13 cellular contexts compared by ENCODE assay signal in the genomic region with DNA sequence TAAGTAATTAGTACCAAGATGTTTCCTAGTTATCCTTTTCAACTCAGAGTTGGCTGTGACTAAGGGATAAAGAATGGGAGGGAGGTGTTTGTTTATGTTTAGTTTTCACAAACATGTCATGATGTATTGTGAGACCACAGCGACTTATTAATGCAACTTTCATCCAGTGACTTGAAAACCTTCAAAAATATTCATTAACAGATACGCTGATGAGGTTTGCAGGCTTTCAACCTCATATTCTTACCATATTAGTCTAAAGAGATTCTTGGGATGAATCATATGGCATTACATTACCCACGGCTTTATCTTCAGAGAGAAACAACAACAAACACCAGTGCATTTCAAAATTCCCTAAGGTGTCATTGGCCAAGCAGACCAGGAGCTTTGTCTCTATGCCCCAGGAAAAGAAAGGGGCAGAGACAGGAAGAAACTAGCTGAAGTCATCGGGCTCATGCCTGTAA. TPM values are rescaled to one million over a fixed set of nuclear protein-coding genes. Genes with fewer than 3 reads are reported as not detected.
DNase-seq lines count a peak whose midpoint lies in the region; ATAC-seq and TF ChIP-seq lines count a peak whose summit lies in the region.
"Had no signal": no experiment of that assay in that cellular context is flagged by ENCODE, and none has a peak within 500 bp of the region (broad histone marks: within the 10 kb centered on the region; RNA-seq: fewer than 3 reads in every experiment).

No MANE protein-coding gene starts in this region.

- intact Hi-C loops in heart right ventricle (cut with DNase I) (loop anchor here in 3 of 10 donors (5.0 to 10.0 kb wide), 2 partner anchors 35 to 78 kb away; a partner anchor contains a TSS), right cardiac atrium (cut with DNase I) (loop anchor here in 1 of 4 donors (5.0 kb wide), 1 partner anchor 35 kb away; a partner anchor contains a TSS)

- peaks cover 0 to 92% (median 28%) of the 10 kb centered on the region in 9 donors for H3K36me3 ChIP-seq in heart right ventricle
- H3K36me3 ChIP-seq in subcutaneous abdominal adipose tissue (ENCODE audit: control insufficient read depth in 5 of 5, insufficient read depth in 5 of 5, low read length in 5 of 5), result peaks cover 32 to 64% (median 39%) of the 10 kb centered on the region in 5 donors
- H3K36me3 ChIP-seq: transverse colon had no signal

- no peaks in the 10 kb centered on the region for H3K27me3 ChIP-seq in heart right ventricle
- no peaks in the 10 kb centered on the region for H3K27me3 ChIP-seq in right cardiac atrium (ENCODE audit: control insufficient read depth, insufficient read depth)
- H3K27me3 ChIP-seq in subcutaneous abdominal adipose tissue (ENCODE audit: control insufficient read depth in 5 of 5, insufficient read depth in 4 of 5, low read length in 5 of 5), result no peaks in the 10 kb centered on the region
- H3K27me3 ChIP-seq: dorsolateral prefrontal cortex, transverse colon had no signal

- ATAC-seq in heart right ventricle (no peak), right cardiac atrium (no peak)
- ATAC-seq: WTC11 had no signal

- 62 to 66% methylated on average over 4 of the region's 4 CpGs for WGBS in heart right ventricle, 2 donors
- WGBS in right cardiac atrium, result 69% methylated on average over 4 of the region's 4 CpGs

- TF ChIP-seq CTCF in heart right ventricle (IDR thresholded peaks at IDR 0.05) (no peak), fibroblast of the aortic adventitia (IDR thresholded peaks at IDR 0.05; ENCODE audit: insufficient read depth, low read length) (no peak)

- H3K4me1 ChIP-seq in heart right ventricle (peaks cover 7 to 93% (median 57%) of the 10 kb centered on the region in 9 donors), right cardiac atrium (ENCODE audit: control insufficient read depth, insufficient read depth, low read length) (peaks cover 9% of the 10 kb centered on the region), subcutaneous abdominal adipose tissue (ENCODE audit: control insufficient read depth in 5 of 5, insufficient read depth in 5 of 5, low read length in 5 of 5) (peaks cover 4 to 68% (median 61%) of the 10 kb centered on the region in 5 donors)
- H3K4me1 ChIP-seq: transverse colon had no signal

- no peak for DNase-seq in heart right ventricle
- DNase-seq in right cardiac atrium, result no peak
- DNase-seq in T1000 (lab: John Stamatoyannopoulos, UW), result peak; percentile 74
- peak; percentile 48 for DNase-seq in fibroblast of the aortic adventitia (ENCODE audit: low read depth)
- no peak for DNase-seq in LoVo (ENCODE audit: low spot score)
- no peak for DNase-seq in activated naive CD4-positive, alpha-beta T cell (lab: John Stamatoyannopoulos, UW)
- DNase-seq in GDM1 (lab: John Stamatoyannopoulos, UW), result no peak
- DNase-seq: dorsolateral prefrontal cortex, GOT3, transverse colon had no signal

- H3K4me3 ChIP-seq in heart right ventricle (no peak overlapping the region), right cardiac atrium (ENCODE audit: low read length) (no peak overlapping the region), fibroblast of the aortic adventitia (ENCODE audit: low read depth, low read length) (no peak overlapping the region), subcutaneous abdominal adipose tissue (ENCODE audit: low read depth in 1 of 5, low read length in 5 of 5) (no peak overlapping the region)
- H3K4me3 ChIP-seq: dorsolateral prefrontal cortex, transverse colon had no signal

- H3K9me3 ChIP-seq in heart right ventricle (no peaks in the 10 kb centered on the region), right cardiac atrium (ENCODE audit: control insufficient read depth, low read length) (no peaks in the 10 kb centered on the region), subcutaneous abdominal adipose tissue (ENCODE audit: control insufficient read depth in 5 of 5, low read length in 5 of 5) (no peaks in the 10 kb centered on the region)
- H3K9me3 ChIP-seq: transverse colon had no signal

- H3K27ac ChIP-seq in heart right ventricle, result peak overlapping the region in 9 of 10 donors; percentile 22 to 83 (median 46)
- H3K27ac ChIP-seq in right cardiac atrium (ENCODE audit: low read length), result no peak overlapping the region
- H3K27ac ChIP-seq in subcutaneous abdominal adipose tissue (ENCODE audit: low read depth, low read length), result peak overlapping the region; percentile 93
- H3K27ac ChIP-seq: dorsolateral prefrontal cortex, transverse colon had no signal

- no peak overlapping the region for H3K9ac ChIP-seq in subcutaneous abdominal adipose tissue (ENCODE audit: low read length in 5 of 5)

RNA-seq across cellular contexts. Expression of a gene that starts 36.4 kb away (rescaled TPM):
- 100 to 1,000 TPM in 7 of 10 donors, 10 to 100 TPM in 3; 82.5 to 173 (median 121) TPM for total RNA-seq in heart right ventricle
- polyA plus RNA-seq in heart right ventricle, result 100 to 1,000 TPM in 1 of 2 donors, 10 to 100 TPM in 1; 81.2 to 194 TPM
- 10 to 100 TPM; 71.9 to 79.6 (median 75.5) TPM for total RNA-seq in right cardiac atrium
- polyA plus RNA-seq in right cardiac atrium, result 74.6 TPM
- 2.4 and 6.0 TPM in 2 replicates for total RNA-seq in fibroblast of the aortic adventitia (ENCODE audit: low replicate concordance)
- total RNA-seq: A673 had no signal

Comparison
In these comparisons a context has a peak if more than half of its experiments do, and no peak if none do; other contexts are left out.
1. DNase-seq: peak in T1000 (single experiment) and fibroblast of the aortic adventitia (single experiment); none in heart right ventricle (0 of 2), right cardiac atrium (0 of 3), LoVo (single experiment), activated naive CD4-positive, alpha-beta T cell (0 of 4) and GDM1 (single experiment).
2. RNA of a gene that starts 36.4 kb away (total RNA-seq): 82.5 to 173 TPM in heart right ventricle and 71.9 to 79.6 TPM in right cardiac atrium; 2.4 to 6.0 TPM in fibroblast of the aortic adventitia; every median in the first group is over 10 times any median in the second.